ENCODE assay signal across 9 cellular contexts in the genomic region with DNA sequence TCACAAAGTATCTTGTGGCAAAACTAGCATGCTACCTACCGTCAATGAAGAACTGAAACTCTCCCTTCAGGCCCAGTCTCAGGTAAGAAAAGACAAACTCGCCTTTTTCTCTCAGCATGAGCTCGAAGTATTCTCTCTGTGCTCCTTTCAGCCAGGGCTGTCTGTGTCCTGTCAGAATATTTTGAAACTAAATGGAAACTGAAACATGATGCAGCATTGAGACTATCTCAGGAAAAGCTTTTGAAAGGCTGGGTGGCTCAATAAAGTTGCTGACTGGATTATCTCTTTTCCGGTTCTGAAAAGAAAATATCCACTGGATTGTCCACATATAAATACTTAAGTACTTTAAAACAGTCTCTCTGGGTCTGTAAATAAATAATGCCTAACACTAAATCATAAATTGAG. TPM values are rescaled to one million over a fixed set of nuclear protein-coding genes. Genes with fewer than 3 reads are reported as not detected.
DNase-seq lines count a peak whose midpoint lies in the region; ATAC-seq and TF ChIP-seq lines count a peak whose summit lies in the region.
"Had no signal": no experiment of that assay in that cellular context is flagged by ENCODE, and none has a peak within 500 bp of the region (broad histone marks: within the 10 kb centered on the region; RNA-seq: fewer than 3 reads in every experiment).

No MANE protein-coding gene starts in this region.

- H3K27ac Mint-ChIP-seq in progenitor cell of endocrine pancreas (peak overlapping the region; percentile 89), natural killer cell (no peak overlapping the region)
- H3K27ac Mint-ChIP-seq: activated naive CD4-positive, alpha-beta T cell treated with anti-CD3 and anti-CD28 coated beads, Interleukin-2, amount 10 ng/mL, durations not matched to agents 7 days and 5 days had no signal

- BruUV-seq in PC-9 (replicated peaks; lab: Mats Ljungman, UMichigan) = no TSS peak

- H4K20me1 ChIP-seq in PC-9 (ENCODE audit: insufficient read depth) = no peaks in the 10 kb centered on the region

- no peak overlapping the region for H3K4me3 Mint-ChIP-seq in progenitor cell of endocrine pancreas (ENCODE audit: low read depth)
- no peak overlapping the region for H3K4me3 Mint-ChIP-seq in natural killer cell
- H3K4me3 Mint-ChIP-seq: activated naive CD4-positive, alpha-beta T cell treated with anti-CD3 and anti-CD28 coated beads, Interleukin-2, amount 10 ng/mL, durations not matched to agents 7 days and 5 days had no signal

- intact Hi-C loops in PC-9 (cut with micrococcal nuclease; ENCODE audit: unreplicated experiment) (no loop called here), natural killer cell (cut with micrococcal nuclease) (no loop called here)

- H2AFZ ChIP-seq in PC-9 = no peak overlapping the region

- H3K4me3 ChIP-seq in coronary artery = peak overlapping the region; percentile 72
- no peak overlapping the region for H3K4me3 ChIP-seq in PC-9

- peak overlapping the region; percentile 77 to 89 for H3K27ac ChIP-seq in coronary artery
- H3K27ac ChIP-seq in PC-9 = no peak overlapping the region

- H3K9me2 ChIP-seq in PC-9 (ENCODE audit: insufficient read depth) = no peaks in the 10 kb centered on the region

- ATAC-seq in GM18519 (IDR thresholded peaks at IDR 0.05; ENCODE audit: low FRiP score, unreplicated experiment) = peak; percentile 59
- ATAC-seq in HG03039 (IDR thresholded peaks at IDR 0.05; ENCODE audit: unreplicated experiment) = peak; percentile 81
- no peak for ATAC-seq in natural killer cell

- H3K9me3 Mint-ChIP-seq in progenitor cell of endocrine pancreas (ENCODE audit: low read depth) = peaks cover 16% of the 10 kb centered on the region
- H3K9me3 Mint-ChIP-seq in natural killer cell = no peaks in the 10 kb centered on the region
- H3K9me3 Mint-ChIP-seq: activated naive CD4-positive, alpha-beta T cell treated with anti-CD3 and anti-CD28 coated beads, Interleukin-2, amount 10 ng/mL, durations not matched to agents 7 days and 5 days had no signal

- no peaks in the 10 kb centered on the region for H3F3A ChIP-seq in PC-9 (ENCODE audit: insufficient read depth, low read depth)

- no peaks in the 10 kb centered on the region for H3K27me3 ChIP-seq in PC-9 (ENCODE audit: insufficient read depth, low read depth)

- H3K79me2 ChIP-seq in PC-9 (ENCODE audit: low read depth) = no peaks in the 10 kb centered on the region

- H3K4me1 Mint-ChIP-seq in progenitor cell of endocrine pancreas (ENCODE audit: low read depth) (peaks cover 2% of the 10 kb centered on the region), natural killer cell (no peaks in the 10 kb centered on the region)
- H3K4me1 Mint-ChIP-seq: activated naive CD4-positive, alpha-beta T cell treated with anti-CD3 and anti-CD28 coated beads, Interleukin-2, amount 10 ng/mL, durations not matched to agents 7 days and 5 days had no signal

- POLR2A ChIA-PET in PC-9 (lab: Charles Lee; ENCODE audit: unreplicated experiment) = interaction anchor here (0.7 kb wide), 1 partner anchor 14 kb away, joined by 3 read pairs; no protein-coding TSS in a partner anchor

- H3K36me3 Mint-ChIP-seq in progenitor cell of endocrine pancreas (ENCODE audit: insufficient read depth) (no peaks in the 10 kb centered on the region), natural killer cell (no peaks in the 10 kb centered on the region)
- H3K36me3 Mint-ChIP-seq: activated naive CD4-positive, alpha-beta T cell treated with anti-CD3 and anti-CD28 coated beads, Interleukin-2, amount 10 ng/mL, durations not matched to agents 7 days and 5 days had no signal

- peaks cover 2% of the 10 kb centered on the region for H3K27me3 Mint-ChIP-seq in progenitor cell of endocrine pancreas
- peaks cover 4 to 27% of the 10 kb centered on the region in 2 donors for H3K27me3 Mint-ChIP-seq in natural killer cell (ENCODE audit: low read depth in 2 of 2)

- no peaks in the 10 kb centered on the region for H3K4me1 ChIP-seq in PC-9 (replicated peaks; ENCODE audit: insufficient read depth)

- no peak for TF ChIP-seq CTCF in coronary artery (IDR thresholded peaks at IDR 0.05)
- no peak for TF ChIP-seq CTCF in progenitor cell of endocrine pancreas (IDR thresholded peaks at IDR 0.05; ENCODE audit: unreplicated experiment)
- no peak for TF ChIP-seq CTCF in PC-9 (conservative IDR thresholded peaks at IDR 0.05)
- TF ChIP-seq CTCF in natural killer cell (IDR thresholded peaks at IDR 0.05) = no peak

- H3K36me3 ChIP-seq in PC-9 (ENCODE audit: low read depth) = no peaks in the 10 kb centered on the region

- CTCF ChIA-PET in PC-9 (lab: Charles Lee) = interaction anchor here (0.7 to 1.2 kb wide), 3 partner anchors 150 to 243 kb away, joined by 3 to 5 read pairs (median 3); no protein-coding TSS in a partner anchor

- no peak overlapping the region for H3K4me2 ChIP-seq in PC-9

- DNase-seq in coronary artery (ENCODE audit: low spot score) (no peak), progenitor cell of endocrine pancreas (ENCODE audit: low spot score, unreplicated experiment) (no peak), PC-9 (no peak), SIG-M5 (lab: John Stamatoyannopoulos, UW) (no peak), natural killer cell (no peak), superior temporal gyrus (ENCODE audit: extremely low spot score) (no peak)
- DNase-seq: activated naive CD4-positive, alpha-beta T cell treated with anti-CD3 and anti-CD28 coated beads, Interleukin-2, amount 10 ng/mL, durations not matched to agents 7 days and 5 days had no signal

- H3K9me3 ChIP-seq in PC-9 (ENCODE audit: insufficient read depth, low read depth) = no peaks in the 10 kb centered on the region

RNA-seq across cellular contexts. Expression of gene CALHM5, which starts 0.7 kb away (rescaled TPM):
- total RNA-seq in progenitor cell of endocrine pancreas (0.05 and 0.09 TPM in 2 replicates), PC-9 (2021) (not detected in 2 replicates), natural killer cell (under 1 TPM in 2 of 3 donors, not detected in 1; 0.05 TPM)

RNA-seq across cellular contexts. Expression of gene TRAPPC3L, which starts 33.3 kb away (rescaled TPM):
- total RNA-seq in progenitor cell of endocrine pancreas = not detected in 2 replicates
- not detected in 2 replicates for total RNA-seq in PC-9 (2021)
- under 1 TPM in 1 of 3 donors, not detected in 2; 0.66 TPM for total RNA-seq in natural killer cell

RNA-seq across cellular contexts. Expression of gene CALHM4, which starts 41.4 kb away (rescaled TPM):
- total RNA-seq in progenitor cell of endocrine pancreas (not detected in 2 replicates), PC-9 (2021) (not detected in 2 replicates), natural killer cell (not detected)

RNA-seq across cellular contexts. Expression of gene CALHM6, which starts 51.0 kb away (rescaled TPM):
- total RNA-seq in progenitor cell of endocrine pancreas (0.75 and 1.2 TPM in 2 replicates), PC-9 (2021) (not detected in 2 replicates), natural killer cell (10 to 100 TPM in 2 of 3 donors, 1 to 10 TPM in 1; 7.9 to 20.6 (median 12.3) TPM)

RNA-seq across cellular contexts. Expression of gene RWDD1, which starts 59.1 kb away (rescaled TPM):
- total RNA-seq in progenitor cell of endocrine pancreas (35.8 and 36.2 TPM in 2 replicates), PC-9 (2021) (21.5 and 22.9 TPM in 2 replicates), natural killer cell (10 to 100 TPM; 47.0 to 48.9 (median 47.1) TPM)

Comparison
In these comparisons a context has a peak if more than half of its experiments do, and no peak if none do; other contexts are left out.
1. ATAC-seq: peak in GM18519 (single experiment) and HG03039 (single experiment); none in natural killer cell (0 of 3).